4 cellular contexts compared by ENCODE assay signal in genomic region chr11:57169732-57170313, GRCh38.
TF ChIP-seq lines count a peak whose summit lies in the region.
"Not testable (repeated sequence)": the region's sequence is repeated elsewhere in the genome, so short reads cannot be mapped to it uniquely, and the experiment has no call there.

No MANE protein-coding gene starts in this region.

TF ChIP-seq in A549, 52 proteins besides CTCF, POLR2A, EP300 and RAD21:
- TF ChIP-seq ZFP36 (IDR thresholded peaks at IDR 0.05; ENCODE audit: borderline replicate concordance, partially characterized antibody) = peak; percentile 85
TF ChIP-seq in A549: peak in this region for 1; not testable (repeated sequence) for 51.

TF ChIP-seq in HEK293, 187 proteins besides CTCF, POLR2A, EP300 and RAD21:
- TF ChIP-seq ZNF585B (tag by site-specific recombination; IDR thresholded peaks at IDR 0.05) (peak; percentile 84), SETDB1 (IDR thresholded peaks at IDR 0.05; ENCODE audit: insufficient read length, low read length) (peak; percentile 29)

TF ChIP-seq in K562, 482 proteins besides CTCF, POLR2A, EP300 and RAD21:
- TF ChIP-seq ATF3 (IDR thresholded peaks at IDR 0.05) (peak; percentile 60), CEBPG (tag; conservative IDR thresholded peaks at IDR 0.05 in 1 of 2, IDR thresholded peaks at IDR 0.05 in 1 of 2) (peak; percentile 10 to 62; a peak in 2 of 4 replicates), ZFP36 (IDR thresholded peaks at IDR 0.05; ENCODE audit: low read depth, low read length, partially characterized antibody) (peak; percentile 46), CEBPB (tag; IDR thresholded peaks at IDR 0.05) (peak; percentile 36; the same call in 1 of the 2 replicates)
- TF ChIP-seq ATF3 (CRISPR knock-in tag; conservative IDR thresholded peaks at IDR 0.05); CEBPG (CRISPR knock-in tag; IDR thresholded peaks at IDR 0.05): not testable (repeated sequence)

TF ChIP-seq in HepG2, 621 proteins besides CTCF, POLR2A, EP300 and RAD21:
- peak; percentile 32; the same call in 1 of the 2 replicates for TF ChIP-seq ATF7 (IDR thresholded peaks at IDR 0.05)
- TF ChIP-seq ATF7 (CRISPR knock-in tag; IDR thresholded peaks at IDR 0.05) = not testable (repeated sequence)
- 0 out of 2 replicates have a peak, but pooled peaks have one; percentile 12 for TF ChIP-seq CEBPB (IDR thresholded peaks at IDR 0.05; ENCODE audit: borderline replicate concordance, low read depth, low read length)
